Comparison of ENCODE assay signal across 24 cellular contexts in the genomic region with DNA sequence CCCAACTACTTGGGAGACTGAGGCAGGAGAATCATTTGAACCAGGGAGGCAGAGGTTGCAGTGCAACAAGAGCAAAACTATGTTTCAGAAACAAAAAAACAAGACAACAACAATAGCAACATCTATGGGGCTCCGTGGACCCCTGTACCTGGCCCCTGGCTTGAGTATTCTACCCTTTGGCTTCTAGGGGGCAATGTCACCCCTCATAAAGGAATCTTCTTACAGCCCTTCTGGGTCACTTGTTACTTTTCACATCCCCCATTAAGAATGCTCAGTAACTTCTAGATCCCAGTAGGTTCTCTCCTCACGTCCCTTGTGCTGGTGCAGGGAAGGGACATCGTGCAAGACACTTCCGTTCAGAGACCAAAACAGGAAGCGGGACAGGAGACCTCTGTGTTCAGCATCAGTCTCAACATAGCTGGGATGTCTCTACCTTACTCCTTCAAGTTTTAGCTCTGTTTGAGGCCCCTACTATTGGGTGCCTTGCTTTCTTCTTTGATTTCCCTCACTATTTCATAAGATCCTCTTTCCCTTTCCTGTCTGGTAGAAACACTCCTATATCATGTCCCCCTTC.
DNase-seq lines count a peak whose midpoint lies in the region; ATAC-seq and TF ChIP-seq lines count a peak whose summit lies in the region.
"Had no signal": no experiment of that assay in that cellular context is flagged by ENCODE, and none has a peak within 500 bp of the region (broad histone marks: within the 10 kb centered on the region; RNA-seq: fewer than 3 reads in every experiment).

No MANE protein-coding gene starts in this region.

- peak; percentile 66 for ATAC-seq in WTC11
- ATAC-seq: PC-3, T-cell had no signal

- H3K9me3 Mint-ChIP-seq in WTC11: peaks cover 3% of the 10 kb centered on the region; the same call in 1 of the 2 replicates
- H3K9me3 Mint-ChIP-seq in activated T-helper 2 cell treated with anti-CD3 and anti-CD28 coated beads, Interferon-gamma antibody, Interleukin-2, Interleukin-4, amounts not matched to agents 10 μg/mL and 5 μg/mL and 100 μg/mL, durations not matched to agents 14 hours and 24 hours and 36 hours: no peaks in the 10 kb centered on the region
- H3K9me3 Mint-ChIP-seq: T-helper 2 cell treated with Interferon-gamma antibody and Interleukin-4, amounts not matched to agents 5 μg/mL and 100 μg/mL, for 36 hours had no signal

- intact Hi-C loops in activated T-helper 2 cell treated with anti-CD3 and anti-CD28 coated beads, Interferon-gamma antibody, Interleukin-2, Interleukin-4, amounts not matched to agents 10 μg/mL and 5 μg/mL and 100 μg/mL, durations not matched to agents 14 hours and 24 hours and 36 hours (cut with micrococcal nuclease): no loop called here
- intact Hi-C loops in breast epithelium (cut with DNase I; ENCODE audit: low total_unique reads): no loop called here

- H3K4me3 ChIP-seq in HL-60 (replicated peaks; ENCODE audit: insufficient read depth, low read length): no peak overlapping the region
- H3K4me3 ChIP-seq in breast epithelium: no peak overlapping the region
- H3K4me3 ChIP-seq: GM23248 had no signal

- no peaks in the 10 kb centered on the region for H3K9me3 ChIP-seq in breast epithelium
- H3K9me3 ChIP-seq: SK-N-SH had no signal

- H3K27me3 Mint-ChIP-seq in WTC11 (ENCODE audit: low read depth): peaks cover 3% of the 10 kb centered on the region; the same call in 1 of the 2 replicates
- H3K27me3 Mint-ChIP-seq in activated T-helper 2 cell treated with anti-CD3 and anti-CD28 coated beads, Interferon-gamma antibody, Interleukin-2, Interleukin-4, amounts not matched to agents 10 μg/mL and 5 μg/mL and 100 μg/mL, durations not matched to agents 14 hours and 24 hours and 36 hours (ENCODE audit: low read depth): no peaks in the 10 kb centered on the region
- H3K27me3 Mint-ChIP-seq: B cell; CD4-positive, CD25-positive, alpha-beta regulatory T cell; T-cell had no signal

- CTCF ChIA-PET in WTC11 (lab: Charles Lee): no interaction called here

- H3K27ac ChIP-seq in HL-60 (replicated peaks) (no peak overlapping the region), breast epithelium (no peak overlapping the region)
- H3K27ac ChIP-seq: GM23248 had no signal

- no peak overlapping the region for H3K4me3 Mint-ChIP-seq in WTC11
- H3K4me3 Mint-ChIP-seq in activated T-helper 2 cell treated with anti-CD3 and anti-CD28 coated beads, Interferon-gamma antibody, Interleukin-2, Interleukin-4, amounts not matched to agents 10 μg/mL and 5 μg/mL and 100 μg/mL, durations not matched to agents 14 hours and 24 hours and 36 hours (ENCODE audit: low read depth): no peak overlapping the region
- H3K4me3 Mint-ChIP-seq: B cell; CD4-positive, CD25-positive, alpha-beta regulatory T cell; T-cell; T-helper 2 cell treated with Interferon-gamma antibody and Interleukin-4, amounts not matched to agents 5 μg/mL and 100 μg/mL, for 36 hours had no signal

- POLR2A ChIA-PET in WTC11 (lab: Charles Lee): no interaction called here

- TF ChIP-seq POLR2A in breast epithelium (IDR thresholded peaks at IDR 0.05): no peak

- H3K4me1 Mint-ChIP-seq in WTC11: 0 out of 2 replicates have a peak, but pooled peaks cover 9% of the 10 kb centered on the region
- H3K4me1 Mint-ChIP-seq in activated T-helper 2 cell treated with anti-CD3 and anti-CD28 coated beads, Interferon-gamma antibody, Interleukin-2, Interleukin-4, amounts not matched to agents 10 μg/mL and 5 μg/mL and 100 μg/mL, durations not matched to agents 14 hours and 24 hours and 36 hours (ENCODE audit: low read depth): no peaks in the 10 kb centered on the region
- H3K4me1 Mint-ChIP-seq: B cell; CD4-positive, CD25-positive, alpha-beta regulatory T cell; T-cell had no signal

- H3K36me3 Mint-ChIP-seq in WTC11: 0 out of 2 replicates have a peak, but pooled peaks cover 2% of the 10 kb centered on the region
- no peaks in the 10 kb centered on the region for H3K36me3 Mint-ChIP-seq in activated T-helper 2 cell treated with anti-CD3 and anti-CD28 coated beads, Interferon-gamma antibody, Interleukin-2, Interleukin-4, amounts not matched to agents 10 μg/mL and 5 μg/mL and 100 μg/mL, durations not matched to agents 14 hours and 24 hours and 36 hours (ENCODE audit: low read depth)
- H3K36me3 Mint-ChIP-seq: CD4-positive, CD25-positive, alpha-beta regulatory T cell; T-cell had no signal

- no peak for TF ChIP-seq CTCF in HL-60 (IDR thresholded peaks at IDR 0.05; ENCODE audit: insufficient read depth, low read length)
- TF ChIP-seq CTCF in WTC11 (IDR thresholded peaks at IDR 0.05): no peak
- no peak for TF ChIP-seq CTCF in breast epithelium (IDR thresholded peaks at IDR 0.05)

- no peak overlapping the region for H3K27ac Mint-ChIP-seq in WTC11
- no peak overlapping the region for H3K27ac Mint-ChIP-seq in activated T-helper 2 cell treated with anti-CD3 and anti-CD28 coated beads, Interferon-gamma antibody, Interleukin-2, Interleukin-4, amounts not matched to agents 10 μg/mL and 5 μg/mL and 100 μg/mL, durations not matched to agents 14 hours and 24 hours and 36 hours
- H3K27ac Mint-ChIP-seq: B cell; T-cell; T-helper 2 cell treated with Interferon-gamma antibody and Interleukin-4, amounts not matched to agents 5 μg/mL and 100 μg/mL, for 36 hours had no signal

- H3K4me1 ChIP-seq in breast epithelium: no peaks in the 10 kb centered on the region

- H3K27me3 ChIP-seq in HL-60 (ENCODE audit: insufficient read depth, poor library complexity, severe bottlenecking): no peaks in the 10 kb centered on the region
- H3K27me3 ChIP-seq in breast epithelium: no peaks in the 10 kb centered on the region

- peak; percentile 20 for DNase-seq in CD1c-positive myeloid dendritic cell (ENCODE audit: extremely low spot score)
- peak; percentile 15 to 60 for DNase-seq in HL-60 (ENCODE audit: low read depth in 1 of 2, low spot score in 1 of 2)
- peak; percentile 83 for DNase-seq in MV-4-11 (lab: John Stamatoyannopoulos, UW)
- no peak for DNase-seq in WTC11 (ENCODE audit: low spot score)
- no peak for DNase-seq in activated T-helper 2 cell treated with anti-CD3 and anti-CD28 coated beads, Interferon-gamma antibody, Interleukin-2, Interleukin-4, amounts not matched to agents 10 μg/mL and 5 μg/mL and 100 μg/mL, durations not matched to agents 14 hours and 24 hours and 36 hours (ENCODE audit: low spot score)
- DNase-seq in breast epithelium (ENCODE audit: low spot score in 2 of 2): no peak
- DNase-seq in activated T-cell treated with anti-CD3 and anti-CD28 coated beads for 4 hours: no peak
- DNase-seq: CD4-positive, CD25-positive, alpha-beta regulatory T cell; DMS79; GM23248; HCEC 1CT; MM.1S; NCI-H1417; NCI-H1694 treated with DMSO at 0.1 percent for 48 hours; NCI-H2081 treated with DMSO at 0.1 percent for 48 hours; NCI-H2171 treated with DMSO at 0.1 percent for 48 hours; NCI-H446; NCI-H526; PC-3; SHP77; SK-N-SH; T-cell had no signal

- no peaks in the 10 kb centered on the region for H3K36me3 ChIP-seq in breast epithelium

TF ChIP-seq in WTC11, 78 proteins besides CTCF, POLR2A, EP300 and RAD21:
- TF ChIP-seq JUN (CRISPR knock-in tag; IDR thresholded peaks at IDR 0.05): no peak
- TF ChIP-seq, protein P1, sequence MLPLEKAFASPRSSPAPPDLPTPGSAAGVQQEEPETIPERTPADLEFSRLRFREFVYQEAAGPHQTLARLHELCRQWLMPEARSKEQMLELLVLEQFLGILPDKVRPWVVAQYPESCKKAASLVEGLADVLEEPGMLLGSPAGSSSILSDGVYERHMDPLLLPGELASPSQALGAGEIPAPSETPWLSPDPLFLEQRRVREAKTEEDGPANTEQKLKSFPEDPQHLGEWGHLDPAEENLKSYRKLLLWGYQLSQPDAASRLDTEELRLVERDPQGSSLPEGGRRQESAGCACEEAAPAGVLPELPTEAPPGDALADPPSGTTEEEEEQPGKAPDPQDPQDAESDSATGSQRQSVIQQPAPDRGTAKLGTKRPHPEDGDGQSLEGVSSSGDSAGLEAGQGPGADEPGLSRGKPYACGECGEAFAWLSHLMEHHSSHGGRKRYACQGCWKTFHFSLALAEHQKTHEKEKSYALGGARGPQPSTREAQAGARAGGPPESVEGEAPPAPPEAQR (CRISPR knock-in tag; IDR thresholded peaks at IDR 0.05): no peak
- TF ChIP-seq, protein P2, sequence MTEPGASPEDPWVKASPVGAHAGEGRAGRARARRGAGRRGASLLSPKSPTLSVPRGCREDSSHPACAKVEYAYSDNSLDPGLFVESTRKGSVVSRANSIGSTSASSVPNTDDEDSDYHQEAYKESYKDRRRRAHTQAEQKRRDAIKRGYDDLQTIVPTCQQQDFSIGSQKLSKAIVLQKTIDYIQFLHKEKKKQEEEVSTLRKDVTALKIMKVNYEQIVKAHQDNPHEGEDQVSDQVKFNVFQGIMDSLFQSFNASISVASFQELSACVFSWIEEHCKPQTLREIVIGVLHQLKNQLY (CRISPR knock-in tag; IDR thresholded peaks at IDR 0.05): no peak
- TF ChIP-seq, protein P3, sequence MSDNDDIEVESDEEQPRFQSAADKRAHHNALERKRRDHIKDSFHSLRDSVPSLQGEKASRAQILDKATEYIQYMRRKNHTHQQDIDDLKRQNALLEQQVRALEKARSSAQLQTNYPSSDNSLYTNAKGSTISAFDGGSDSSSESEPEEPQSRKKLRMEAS (CRISPR knock-in tag; IDR thresholded peaks at IDR 0.05): no peak
- no peak for TF ChIP-seq ZNF416 (CRISPR knock-in tag; IDR thresholded peaks at IDR 0.05)

Comparison
In these comparisons a context has a peak if more than half of its experiments do, and no peak if none do; other contexts are left out.
1. DNase-seq: peak in CD1c-positive myeloid dendritic cell (single experiment), HL-60 (2 of 2) and MV-4-11 (single experiment); none in WTC11 (single experiment), activated T-helper 2 cell treated with anti-CD3 and anti-CD28 coated beads, Interferon-gamma antibody, Interleukin-2, Interleukin-4, amounts not matched to agents 10 μg/mL and 5 μg/mL and 100 μg/mL, durations not matched to agents 14 hours and 24 hours and 36 hours (single experiment), breast epithelium (0 of 2) and activated T-cell treated with anti-CD3 and anti-CD28 coated beads for 4 hours (single experiment).